ENCODE assay signal across 1 cellular context in the genomic region with DNA sequence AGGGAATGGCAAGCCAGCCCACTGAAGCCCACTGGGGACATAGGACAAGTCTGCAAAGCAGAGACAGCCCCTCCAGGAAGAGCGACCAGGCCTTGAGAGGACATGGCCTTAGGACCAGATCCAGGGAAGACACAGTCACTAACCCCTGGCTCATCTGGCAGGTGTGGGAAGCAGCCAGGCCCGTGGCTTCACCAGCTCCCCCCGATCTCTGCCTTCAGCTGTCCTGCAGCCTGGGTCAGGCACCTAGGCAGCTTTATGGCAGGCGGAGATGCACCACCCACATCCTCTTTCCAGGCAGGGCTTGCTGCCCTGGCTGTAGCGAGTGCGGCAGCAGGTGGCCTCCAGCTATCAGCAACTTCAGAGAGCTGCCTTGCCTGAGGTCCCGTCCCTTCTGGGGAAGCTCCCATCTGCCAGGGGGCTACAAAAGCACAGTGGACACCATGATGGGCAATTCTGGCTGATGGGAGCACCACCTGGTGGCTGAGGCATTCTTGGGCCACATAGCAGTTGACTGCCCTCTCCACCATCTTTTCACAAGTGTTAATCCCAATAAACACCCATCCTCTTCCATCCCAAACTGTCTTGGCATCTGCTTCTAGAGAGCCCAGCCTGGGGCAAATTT.
TF ChIP-seq lines count a peak whose summit lies in the region.

No MANE protein-coding gene starts in this region.

TF ChIP-seq in K562, 482 proteins besides CTCF, POLR2A, EP300 and RAD21:
- no peak for TF ChIP-seq POU5F1 (IDR thresholded peaks at IDR 0.05; ENCODE audit: borderline replicate concordance, low read depth, low read length, partially characterized antibody)
- TF ChIP-seq, protein P1, sequence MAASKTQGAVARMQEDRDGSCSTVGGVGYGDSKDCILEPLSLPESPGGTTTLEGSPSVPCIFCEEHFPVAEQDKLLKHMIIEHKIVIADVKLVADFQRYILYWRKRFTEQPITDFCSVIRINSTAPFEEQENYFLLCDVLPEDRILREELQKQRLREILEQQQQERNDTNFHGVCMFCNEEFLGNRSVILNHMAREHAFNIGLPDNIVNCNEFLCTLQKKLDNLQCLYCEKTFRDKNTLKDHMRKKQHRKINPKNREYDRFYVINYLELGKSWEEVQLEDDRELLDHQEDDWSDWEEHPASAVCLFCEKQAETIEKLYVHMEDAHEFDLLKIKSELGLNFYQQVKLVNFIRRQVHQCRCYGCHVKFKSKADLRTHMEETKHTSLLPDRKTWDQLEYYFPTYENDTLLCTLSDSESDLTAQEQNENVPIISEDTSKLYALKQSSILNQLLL (CRISPR knock-in tag; IDR thresholded peaks at IDR 0.05; ENCODE audit: borderline replicate concordance), result no peak
- no peak for TF ChIP-seq XRCC3 (IDR thresholded peaks at IDR 0.05)
- no peak for TF ChIP-seq CREBBP (IDR thresholded peaks at IDR 0.05; ENCODE audit: low read depth, low read length)
- no peak for TF ChIP-seq TGIF2 (CRISPR knock-in tag; IDR thresholded peaks at IDR 0.05)
- TF ChIP-seq PHF20 (IDR thresholded peaks at IDR 0.05; ENCODE audit: partially characterized antibody), result no peak
- TF ChIP-seq, protein P2, sequence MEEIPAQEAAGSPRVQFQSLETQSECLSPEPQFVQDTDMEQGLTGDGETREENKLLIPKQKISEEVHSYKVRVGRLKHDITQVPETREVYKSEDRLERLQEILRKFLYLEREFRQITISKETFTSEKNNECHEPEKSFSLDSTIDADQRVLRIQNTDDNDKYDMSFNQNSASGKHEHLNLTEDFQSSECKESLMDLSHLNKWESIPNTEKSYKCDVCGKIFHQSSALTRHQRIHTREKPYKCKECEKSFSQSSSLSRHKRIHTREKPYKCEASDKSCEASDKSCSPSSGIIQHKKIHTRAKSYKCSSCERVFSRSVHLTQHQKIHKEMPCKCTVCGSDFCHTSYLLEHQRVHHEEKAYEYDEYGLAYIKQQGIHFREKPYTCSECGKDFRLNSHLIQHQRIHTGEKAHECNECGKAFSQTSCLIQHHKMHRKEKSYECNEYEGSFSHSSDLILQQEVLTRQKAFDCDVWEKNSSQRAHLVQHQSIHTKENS (CRISPR knock-in tag; IDR thresholded peaks at IDR 0.05), result no peak
- TF ChIP-seq HNRNPK (IDR thresholded peaks at IDR 0.05; ENCODE audit: low read depth, low read length, poor library complexity, severe bottlenecking), result no peak
- no peak for TF ChIP-seq CHD1 (IDR thresholded peaks at IDR 0.05; ENCODE audit: low read length)
- TF ChIP-seq, protein P3, sequence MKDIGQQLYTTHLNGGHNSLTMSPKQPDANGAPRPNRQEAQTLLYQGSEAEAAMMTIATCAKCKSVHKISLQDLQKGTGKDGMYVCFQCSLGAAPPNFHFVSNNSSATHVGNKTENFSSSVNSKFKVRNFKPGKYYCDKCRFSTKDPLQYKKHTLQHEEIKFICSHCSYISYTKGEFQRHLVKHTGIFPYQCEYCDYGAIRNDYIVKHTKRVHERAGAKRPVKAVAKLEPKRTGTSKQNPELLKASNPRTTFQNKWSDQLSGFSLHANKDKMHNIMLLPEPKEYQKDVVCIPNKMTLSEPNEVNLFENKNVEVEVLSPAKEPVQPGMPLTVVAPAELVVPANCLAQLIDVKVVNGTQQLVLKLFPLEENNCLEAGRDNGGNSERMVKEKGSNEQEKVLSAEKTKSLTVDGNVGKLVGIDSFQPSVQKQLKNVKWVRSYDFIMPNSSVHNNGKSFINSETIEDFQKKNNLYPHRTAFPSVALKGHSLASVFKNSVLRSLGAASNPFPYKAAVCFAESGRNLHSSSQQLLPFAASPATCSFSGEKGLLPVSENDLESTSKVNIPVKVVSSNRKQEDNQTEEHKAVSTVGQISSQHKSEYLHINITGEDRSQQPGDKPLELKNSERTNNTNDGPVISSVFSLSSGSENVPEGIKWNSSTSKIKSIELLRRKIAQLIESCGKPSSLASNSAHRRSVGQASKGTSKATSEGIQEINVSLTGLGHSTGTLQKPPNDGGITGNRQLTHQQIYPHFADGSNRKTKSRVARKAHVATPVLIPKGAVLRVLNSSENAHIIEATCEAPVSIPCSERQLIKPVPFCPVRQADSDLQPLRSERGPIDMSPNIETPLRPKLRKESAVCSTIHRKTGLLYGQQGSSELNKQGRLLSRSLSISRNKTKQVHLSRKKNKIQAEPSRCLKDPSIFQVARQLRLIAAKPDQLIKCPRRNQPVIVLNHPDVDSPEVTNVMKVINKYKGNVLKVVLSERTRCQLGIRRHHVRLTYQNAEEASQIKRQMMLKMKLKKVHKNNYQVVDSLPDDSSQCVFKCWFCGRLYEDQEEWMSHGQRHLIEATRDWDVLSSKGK (CRISPR knock-in tag; IDR thresholded peaks at IDR 0.05), result no peak
- TF ChIP-seq ZNF717 (CRISPR knock-in tag; IDR thresholded peaks at IDR 0.05), result no peak
- TF ChIP-seq, protein P4, sequence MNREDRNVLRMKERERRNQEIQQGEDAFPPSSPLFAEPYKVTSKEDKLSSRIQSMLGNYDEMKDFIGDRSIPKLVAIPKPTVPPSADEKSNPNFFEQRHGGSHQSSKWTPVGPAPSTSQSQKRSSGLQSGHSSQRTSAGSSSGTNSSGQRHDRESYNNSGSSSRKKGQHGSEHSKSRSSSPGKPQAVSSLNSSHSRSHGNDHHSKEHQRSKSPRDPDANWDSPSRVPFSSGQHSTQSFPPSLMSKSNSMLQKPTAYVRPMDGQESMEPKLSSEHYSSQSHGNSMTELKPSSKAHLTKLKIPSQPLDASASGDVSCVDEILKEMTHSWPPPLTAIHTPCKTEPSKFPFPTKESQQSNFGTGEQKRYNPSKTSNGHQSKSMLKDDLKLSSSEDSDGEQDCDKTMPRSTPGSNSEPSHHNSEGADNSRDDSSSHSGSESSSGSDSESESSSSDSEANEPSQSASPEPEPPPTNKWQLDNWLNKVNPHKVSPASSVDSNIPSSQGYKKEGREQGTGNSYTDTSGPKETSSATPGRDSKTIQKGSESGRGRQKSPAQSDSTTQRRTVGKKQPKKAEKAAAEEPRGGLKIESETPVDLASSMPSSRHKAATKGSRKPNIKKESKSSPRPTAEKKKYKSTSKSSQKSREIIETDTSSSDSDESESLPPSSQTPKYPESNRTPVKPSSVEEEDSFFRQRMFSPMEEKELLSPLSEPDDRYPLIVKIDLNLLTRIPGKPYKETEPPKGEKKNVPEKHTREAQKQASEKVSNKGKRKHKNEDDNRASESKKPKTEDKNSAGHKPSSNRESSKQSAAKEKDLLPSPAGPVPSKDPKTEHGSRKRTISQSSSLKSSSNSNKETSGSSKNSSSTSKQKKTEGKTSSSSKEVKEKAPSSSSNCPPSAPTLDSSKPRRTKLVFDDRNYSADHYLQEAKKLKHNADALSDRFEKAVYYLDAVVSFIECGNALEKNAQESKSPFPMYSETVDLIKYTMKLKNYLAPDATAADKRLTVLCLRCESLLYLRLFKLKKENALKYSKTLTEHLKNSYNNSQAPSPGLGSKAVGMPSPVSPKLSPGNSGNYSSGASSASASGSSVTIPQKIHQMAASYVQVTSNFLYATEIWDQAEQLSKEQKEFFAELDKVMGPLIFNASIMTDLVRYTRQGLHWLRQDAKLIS (CRISPR knock-in tag; IDR thresholded peaks at IDR 0.05), result no peak
